20 cellular contexts compared by ENCODE assay signal in the genomic region with DNA sequence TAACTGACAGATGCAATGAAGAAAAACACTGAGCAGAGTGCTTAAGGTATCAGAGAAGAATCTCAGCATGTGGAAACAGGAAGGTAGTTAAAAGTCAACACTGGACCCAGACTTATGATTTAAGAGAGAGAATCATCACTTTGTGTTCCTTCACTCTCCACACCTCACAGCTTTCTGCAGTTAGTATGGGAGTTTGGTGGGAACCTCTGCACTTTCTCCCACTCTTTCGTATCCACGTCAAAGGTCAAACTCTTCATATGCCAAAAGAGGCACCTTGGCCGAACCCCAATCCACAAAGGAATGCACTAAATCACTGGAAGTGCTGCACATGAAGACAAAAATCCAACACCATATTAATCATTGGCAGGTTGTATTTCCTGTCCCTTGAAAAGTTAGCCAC.
"Had no signal": no experiment of that assay in that cellular context is flagged by ENCODE, and none has a peak within 500 bp of the region (broad histone marks: within the 10 kb centered on the region; RNA-seq: fewer than 3 reads in every experiment).

No MANE protein-coding gene starts in this region.

- DNase-seq: dorsolateral prefrontal cortex; effector CD4-positive, alpha-beta T cell; foreskin keratinocyte; glutamatergic neuron; heart right ventricle; hippocampal formation; left ventricle myocardium superior; lower lobe of right lung; naive thymus-derived CD8-positive, alpha-beta T cell; pancreas; right lobe of liver; small intestine; stimulated activated CD4-positive, alpha-beta T cell treated with anti-CD3 and anti-CD28 coated beads, Interleukin-15, amount 100 ng/mL, for 24 hours; stimulated activated CD4-positive, alpha-beta T cell treated with anti-CD3 and anti-CD28 coated beads, Interleukin-2, amount 100 ng/mL, for 48 hours; stimulated activated naive B cell treated with anti-CD40 and anti-IgM and Interleukin-4, amounts not matched to agents 10 μg/mL and 1 μg/mL and 100 μg/mL, for 72 hours; upper lobe of left lung had no signal

- H3K4me3 ChIP-seq: dorsolateral prefrontal cortex, gastroesophageal sphincter, heart right ventricle, lower lobe of right lung, pancreas, right lobe of liver, thoracic aorta, tibial nerve, upper lobe of left lung had no signal

- ATAC-seq: esophagus mucosa; foreskin keratinocyte; gastroesophageal sphincter; heart right ventricle; left ventricle myocardium superior; lower lobe of right lung; naive thymus-derived CD8-positive, alpha-beta T cell; pancreas; right lobe of liver; stimulated activated naive B cell treated with anti-CD40 and anti-IgM and Interleukin-4, amounts not matched to agents 10 μg/mL and 1 μg/mL and 100 μg/mL, for 72 hours had no signal
